ENCODE assay signal across 8 cellular contexts in the genomic region with DNA sequence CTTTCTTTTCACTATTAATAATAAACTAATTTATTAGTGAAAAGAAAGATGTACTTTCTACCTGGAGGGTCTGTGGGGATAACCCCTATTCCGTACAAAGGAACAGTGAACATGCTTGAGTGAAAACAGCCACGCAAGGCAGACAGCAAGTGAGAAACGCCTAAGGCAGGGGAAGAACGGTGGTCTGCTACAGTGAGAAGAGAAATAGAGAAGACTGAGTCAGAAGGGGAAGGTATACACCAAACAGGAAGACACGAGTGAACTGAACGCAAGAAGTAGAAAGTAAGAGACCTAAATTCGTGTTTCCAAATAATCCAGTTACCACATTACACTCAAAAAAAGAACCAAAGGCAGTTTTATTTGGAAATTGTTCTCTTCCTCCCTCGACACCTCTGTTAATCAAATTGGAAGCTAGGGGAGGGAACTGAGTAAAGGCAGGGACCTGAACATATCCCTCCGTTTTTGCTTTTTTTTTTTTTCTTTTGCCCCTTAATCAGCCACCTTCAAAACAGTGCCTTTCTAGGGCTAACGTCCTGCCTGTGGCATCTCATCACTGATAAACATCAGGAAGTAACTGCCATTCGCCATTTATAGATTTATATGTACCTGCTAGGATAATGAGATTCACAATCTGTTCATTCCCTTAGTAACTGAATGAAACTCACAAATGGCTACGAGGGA. TPM values are rescaled to one million over a fixed set of nuclear protein-coding genes. Genes with fewer than 3 reads are reported as not detected.
DNase-seq lines count a peak whose midpoint lies in the region; ATAC-seq, FAIRE-seq and TF ChIP-seq lines count a peak whose summit lies in the region.

No MANE protein-coding gene starts in this region.

- peaks cover 8% of the 10 kb centered on the region; the same call in 1 of the 2 replicates for H3K4me1 ChIP-seq in HUES48 (ENCODE audit: control insufficient read depth, insufficient read depth, low read length)
- peaks cover 26% of the 10 kb centered on the region for H3K4me1 ChIP-seq in astrocyte (ENCODE audit: insufficient read depth, low read length)
- peaks cover 0 to 11% of the 10 kb centered on the region in 2 donors for H3K4me1 ChIP-seq in mucosa of rectum (ENCODE audit: control insufficient read depth in 2 of 2, insufficient read depth in 2 of 2, low read length in 2 of 2)

- peak overlapping the region; percentile 82 for H3K27ac Mint-ChIP-seq in CD4-positive, alpha-beta T cell
- peak overlapping the region; percentile 75 for H3K27ac Mint-ChIP-seq in astrocyte (ENCODE audit: unreplicated experiment)

- no peaks in the 10 kb centered on the region for H3K36me3 Mint-ChIP-seq in CD4-positive, alpha-beta T cell (ENCODE audit: low read depth)
- H3K36me3 Mint-ChIP-seq in astrocyte (ENCODE audit: low read depth, unreplicated experiment): peaks cover 17% of the 10 kb centered on the region

- no peaks in the 10 kb centered on the region for H3K27me3 ChIP-seq in CD4-positive, alpha-beta T cell (ENCODE audit: control insufficient read depth, insufficient read depth, low read length)
- H3K27me3 ChIP-seq in HUES48 (ENCODE audit: control insufficient read depth, insufficient read depth, low read length) (no peaks in the 10 kb centered on the region), astrocyte (ENCODE audit: insufficient read depth, low read length) (no peaks in the 10 kb centered on the region), mucosa of rectum (ENCODE audit: control insufficient read depth in 2 of 2, insufficient read depth in 2 of 2, low read length in 2 of 2) (no peaks in the 10 kb centered on the region)

- intact Hi-C loops in CD4-positive, alpha-beta T cell (cut with DNase I, micrococcal nuclease): loop anchor here (2.0 to 5.0 kb wide), 3 partner anchors 16 to 60 kb away; partner anchors contain the start of gene ATXN1 (in 1 of the 2)

- peak overlapping the region; percentile 81 for H3K4me2 ChIP-seq in astrocyte (ENCODE audit: low read length)

- H3K4me3 Mint-ChIP-seq in CD4-positive, alpha-beta T cell: peak overlapping the region; percentile 70
- H3K4me3 Mint-ChIP-seq in astrocyte (ENCODE audit: unreplicated experiment): no peak overlapping the region

- DNase-seq in CD4-positive, alpha-beta T cell: no peak
- DNase-seq in astrocyte (ENCODE audit: low read depth): no peak
- DNase-seq in HK-2 (ENCODE audit: unreplicated experiment): no peak
- DNase-seq in superior temporal gyrus (ENCODE audit: extremely low spot score): no peak
- no peak for DNase-seq in mucosa of gallbladder (ENCODE audit: low spot score)

- H3K9me3 ChIP-seq in CD4-positive, alpha-beta T cell (ENCODE audit: control insufficient read depth, low read length): no peaks in the 10 kb centered on the region
- H3K9me3 ChIP-seq in HUES48 (ENCODE audit: control insufficient read depth, insufficient read depth, low read length): no peaks in the 10 kb centered on the region
- no peaks in the 10 kb centered on the region for H3K9me3 ChIP-seq in astrocyte (ENCODE audit: insufficient read depth, low read depth, low read length)
- no peaks in the 10 kb centered on the region for H3K9me3 ChIP-seq in mucosa of rectum (ENCODE audit: control insufficient read depth in 2 of 2, low read length in 2 of 2)

- no peak overlapping the region for H2AFZ ChIP-seq in astrocyte (ENCODE audit: low read depth, low read length)

- H3K27me3 Mint-ChIP-seq in CD4-positive, alpha-beta T cell: no peaks in the 10 kb centered on the region
- no peaks in the 10 kb centered on the region for H3K27me3 Mint-ChIP-seq in astrocyte (ENCODE audit: low read depth, unreplicated experiment)

- POLR2A ChIA-PET in CD4-positive, alpha-beta T cell (lab: Charles Lee): interaction anchor here (0.7 to 2.6 kb wide), 7 partner anchors 17 to 92 kb away, joined by 3 to 14 read pairs (median 3); partner anchors contain the start of gene ATXN1

- H3K27ac ChIP-seq in CD4-positive, alpha-beta T cell (ENCODE audit: low read depth, low read length): peak overlapping the region; percentile 25
- peak overlapping the region; percentile 5 for H3K27ac ChIP-seq in HUES48 (ENCODE audit: low read depth, low read length)
- peak overlapping the region; percentile 94 for H3K27ac ChIP-seq in astrocyte (ENCODE audit: low read depth, low read length)
- peak overlapping the region; percentile 66 to 71 for H3K27ac ChIP-seq in mucosa of rectum (ENCODE audit: low read depth in 2 of 2, low read length in 2 of 2)

- no peak for TF ChIP-seq CTCF in CD4-positive, alpha-beta T cell (IDR thresholded peaks at IDR 0.05)
- TF ChIP-seq CTCF in astrocyte (IDR thresholded peaks at IDR 0.05; ENCODE audit: insufficient read depth, low read depth, low read length): no peak

- H3K9ac ChIP-seq in HUES48 (ENCODE audit: low read depth, low read length) (no peak overlapping the region), astrocyte (ENCODE audit: low read length) (peak overlapping the region; percentile 77), mucosa of rectum (ENCODE audit: low read depth in 1 of 2, low read length in 2 of 2) (no peak overlapping the region)

- peak; percentile 56 for ATAC-seq in CD4-positive, alpha-beta T cell (ENCODE audit: poor library complexity)
- ATAC-seq in GM19463 (IDR thresholded peaks at IDR 0.05; ENCODE audit: unreplicated experiment): peak; percentile 67

- no peaks in the 10 kb centered on the region for H3K36me3 ChIP-seq in HUES48 (ENCODE audit: control insufficient read depth, insufficient read depth, low read length)
- no peaks in the 10 kb centered on the region for H3K36me3 ChIP-seq in astrocyte (ENCODE audit: insufficient read depth, low read length)
- H3K36me3 ChIP-seq in mucosa of rectum (ENCODE audit: control insufficient read depth in 2 of 2, insufficient read depth in 2 of 2, low read length in 2 of 2): no peaks in the 10 kb centered on the region

- peaks cover 84% of the 10 kb centered on the region for H3K79me2 ChIP-seq in astrocyte (ENCODE audit: insufficient read depth, low read length)

- H3K4me1 Mint-ChIP-seq in CD4-positive, alpha-beta T cell (ENCODE audit: low read depth): peaks cover 36% of the 10 kb centered on the region
- H3K4me1 Mint-ChIP-seq in astrocyte (ENCODE audit: low read depth, unreplicated experiment): peaks cover 32% of the 10 kb centered on the region

- H3K4me3 ChIP-seq in HUES48 (ENCODE audit: low read depth, low read length): no peak overlapping the region
- H3K4me3 ChIP-seq in astrocyte (ENCODE audit: insufficient read depth, low read depth, low read length): peak overlapping the region; percentile 31
- H3K4me3 ChIP-seq in mucosa of rectum (ENCODE audit: low read length in 2 of 2): peak overlapping the region in 1 of 2 donors; percentile 11

- FAIRE-seq in astrocyte (lab: Jason Lieb, UNC): no peak

- no peaks in the 10 kb centered on the region for H4K20me1 ChIP-seq in astrocyte (ENCODE audit: insufficient read depth, low read length)

- H3K9me3 Mint-ChIP-seq in CD4-positive, alpha-beta T cell: no peaks in the 10 kb centered on the region
- H3K9me3 Mint-ChIP-seq in astrocyte (ENCODE audit: unreplicated experiment): no peaks in the 10 kb centered on the region

- CTCF ChIA-PET in CD4-positive, alpha-beta T cell (lab: Charles Lee): interaction anchor here (0.6 to 1.4 kb wide), 10 partner anchors 9 to 381 kb away, joined by 3 to 5 read pairs (median 3); no protein-coding TSS in a partner anchor

RNA-seq across cellular contexts. Expression of gene ATXN1, which starts 48.9 kb away (rescaled TPM):
- total RNA-seq in CD4-positive, alpha-beta T cell: 10 to 100 TPM; 74.2 to 76.7 TPM
- total RNA-seq in astrocyte: 68.3 and 70.9 TPM in 2 replicates
- total RNA-seq in mucosa of gallbladder: 71.0 TPM

Comparison
In these comparisons a context has a peak if more than half of its experiments do, and no peak if none do; other contexts are left out.
1. H3K27ac ChIP-seq: peak in every context shown above with its lines; median percentile 94 in astrocyte; 68 in mucosa of rectum; 25 in CD4-positive, alpha-beta T cell; 5 in HUES48.